Comparison of ENCODE assay signal across 22 cellular contexts in genomic region chr5:37631939-37632338, GRCh38.
"Had no signal": no experiment of that assay in that cellular context is flagged by ENCODE, and none has a peak within 500 bp of the region (broad histone marks: within the 10 kb centered on the region; RNA-seq: fewer than 3 reads in every experiment).

No MANE protein-coding gene starts in this region.

- H3K27me3 ChIP-seq: gastrocnemius medialis, neural progenitor cell, thyroid gland had no signal

- H3K4me1 ChIP-seq: gastrocnemius medialis, neural progenitor cell, parathyroid adenoma, thyroid gland had no signal

- ATAC-seq: effector memory CD8-positive, alpha-beta T cell; gastrocnemius medialis; left lobe of liver; naive thymus-derived CD4-positive, alpha-beta T cell; sciatic nerve; stimulated activated naive CD8-positive, alpha-beta T cell treated with anti-CD3 and anti-CD28 coated beads, Interleukin-15, amount 100 ng/mL, for 72 hours had no signal

- H3K4me3 ChIP-seq: gastrocnemius medialis, lung, neural progenitor cell, smooth muscle cell, thyroid gland had no signal

- H3K9me3 ChIP-seq: thyroid gland had no signal

- H2AFZ ChIP-seq: neural progenitor cell, parathyroid adenoma had no signal

- H3K4me2 ChIP-seq: neural progenitor cell, smooth muscle cell had no signal

- H3K9ac ChIP-seq: neural progenitor cell, parathyroid adenoma had no signal

- H3K27ac ChIP-seq: gastrocnemius medialis, neural progenitor cell, parathyroid adenoma, thyroid gland had no signal

- FAIRE-seq: endometrium, keratinocyte had no signal

- DNase-seq: cortex of kidney; effector memory CD8-positive, alpha-beta T cell; gastrocnemius medialis; head of caudate nucleus; mesendoderm; midbrain; naive thymus-derived CD4-positive, alpha-beta T cell; stimulated activated CD4-positive, alpha-beta T cell treated with anti-CD3 and anti-CD28 coated beads, Interleukin-12 subunit alpha, Interleukin-12 subunit beta, amount 100 ng/mL, for 4 hours; stimulated activated CD4-positive, alpha-beta T cell treated with anti-CD3 and anti-CD28 coated beads, Interleukin-1b, Interleukin-23, amount 100 ng/mL, for 48 hours; stimulated activated CD4-positive, alpha-beta T cell treated with anti-CD3 and anti-CD28 coated beads, Interleukin-4, amount 100 ng/mL, for 1 hour; stimulated activated CD8-positive, alpha-beta memory T cell treated with anti-CD3 and anti-CD28 coated beads, Interleukin-4, amount 100 ng/mL, for 48 hours; stimulated activated naive CD4-positive, alpha-beta T cell; stimulated activated naive CD8-positive, alpha-beta T cell treated with anti-CD3 and anti-CD28 coated beads, Interleukin-15, amount 100 ng/mL, for 72 hours; thyroid gland had no signal

- H3K36me3 ChIP-seq: gastrocnemius medialis, neural progenitor cell, thyroid gland had no signal
